In genomic region chr4:80173387-80173786, GRCh38 we compare ENCODE assay signal across 8 cellular contexts. TPM values are rescaled to one million over a fixed set of nuclear protein-coding genes. Genes with fewer than 3 reads are reported as not detected.
DNase-seq lines count a peak whose midpoint lies in the region; ATAC-seq and TF ChIP-seq lines count a peak whose summit lies in the region.

No MANE protein-coding gene starts in this region.

- TF ChIP-seq POLR2A in sigmoid colon (IDR thresholded peaks at IDR 0.05) = no peak

- intact Hi-C loops in tibial artery (cut with DNase I; ENCODE audit: low total_unique reads) (no loop called here), sigmoid colon (cut with DNase I) (no loop called here)

- no peaks in the 10 kb centered on the region for H3K4me1 ChIP-seq in tibial artery
- no peaks in the 10 kb centered on the region for H3K4me1 ChIP-seq in sigmoid colon

- DNase-seq in activated CD8-positive, alpha-beta memory T cell treated with anti-CD3 and anti-CD28 coated beads, Interleukin-2, amount 50 U/mL, for 4 hours = peak; percentile 42
- DNase-seq in activated CD8-positive, alpha-beta memory T cell treated with anti-CD3 and anti-CD28 coated beads for 24 hours = no peak
- DNase-seq in T1000 (lab: John Stamatoyannopoulos, UW) (peak; percentile 26), fibroblast of the aortic adventitia (ENCODE audit: low read depth) (peak; percentile 91), tibial artery (no peak), NCI-H2107 treated with DMSO at 0.1 percent for 48 hours (lab: John Stamatoyannopoulos, UW; ENCODE audit: unreplicated experiment) (no peak), sigmoid colon (no peak)

- peak; percentile 97 for ATAC-seq in HG03108 (IDR thresholded peaks at IDR 0.05; ENCODE audit: unreplicated experiment)

- no peaks in the 10 kb centered on the region for H3K9me3 ChIP-seq in tibial artery
- H3K9me3 ChIP-seq in sigmoid colon = no peaks in the 10 kb centered on the region

- H3K4me3 ChIP-seq in fibroblast of the aortic adventitia (ENCODE audit: low read depth, low read length) (no peak overlapping the region), tibial artery (no peak overlapping the region), sigmoid colon (no peak overlapping the region)

- H3K27me3 ChIP-seq in tibial artery (no peaks in the 10 kb centered on the region), sigmoid colon (no peaks in the 10 kb centered on the region)

- H3K36me3 ChIP-seq in tibial artery (no peaks in the 10 kb centered on the region), sigmoid colon (no peaks in the 10 kb centered on the region)

- H3K27ac ChIP-seq in tibial artery (no peak overlapping the region), sigmoid colon (no peak overlapping the region)

- no peak for TF ChIP-seq CTCF in fibroblast of the aortic adventitia (IDR thresholded peaks at IDR 0.05; ENCODE audit: insufficient read depth, low read length)
- no peak for TF ChIP-seq CTCF in tibial artery (IDR thresholded peaks at IDR 0.05)
- TF ChIP-seq CTCF in sigmoid colon (IDR thresholded peaks at IDR 0.05) = no peak

- TF ChIP-seq EP300 in sigmoid colon (IDR thresholded peaks at IDR 0.05) = no peak

RNA-seq across cellular contexts. Expression of gene PRDM8, which starts 23.9 kb away (rescaled TPM):
- total RNA-seq in fibroblast of the aortic adventitia (ENCODE audit: low replicate concordance) = 7.8 and 15.6 TPM in 2 replicates
- 10 to 100 TPM; 14.3 to 17.4 (median 15.6) TPM for total RNA-seq in sigmoid colon
- 1 to 10 TPM in 2 of 3 donors, not detected in 1; 1.2 to 2.8 TPM for polyA plus RNA-seq in sigmoid colon

Comparison
In these comparisons a context has a peak if more than half of its experiments do, and no peak if none do; other contexts are left out.
1. DNase-seq: peak in activated CD8-positive, alpha-beta memory T cell treated with anti-CD3 and anti-CD28 coated beads, Interleukin-2, amount 50 U/mL, for 4 hours (single experiment), T1000 (single experiment) and fibroblast of the aortic adventitia (single experiment); none in activated CD8-positive, alpha-beta memory T cell treated with anti-CD3 and anti-CD28 coated beads for 24 hours (single experiment), tibial artery (0 of 2), NCI-H2107 treated with DMSO at 0.1 percent for 48 hours (single experiment) and sigmoid colon (single experiment).